1 cellular context compared by ENCODE assay signal in the genomic region with DNA sequence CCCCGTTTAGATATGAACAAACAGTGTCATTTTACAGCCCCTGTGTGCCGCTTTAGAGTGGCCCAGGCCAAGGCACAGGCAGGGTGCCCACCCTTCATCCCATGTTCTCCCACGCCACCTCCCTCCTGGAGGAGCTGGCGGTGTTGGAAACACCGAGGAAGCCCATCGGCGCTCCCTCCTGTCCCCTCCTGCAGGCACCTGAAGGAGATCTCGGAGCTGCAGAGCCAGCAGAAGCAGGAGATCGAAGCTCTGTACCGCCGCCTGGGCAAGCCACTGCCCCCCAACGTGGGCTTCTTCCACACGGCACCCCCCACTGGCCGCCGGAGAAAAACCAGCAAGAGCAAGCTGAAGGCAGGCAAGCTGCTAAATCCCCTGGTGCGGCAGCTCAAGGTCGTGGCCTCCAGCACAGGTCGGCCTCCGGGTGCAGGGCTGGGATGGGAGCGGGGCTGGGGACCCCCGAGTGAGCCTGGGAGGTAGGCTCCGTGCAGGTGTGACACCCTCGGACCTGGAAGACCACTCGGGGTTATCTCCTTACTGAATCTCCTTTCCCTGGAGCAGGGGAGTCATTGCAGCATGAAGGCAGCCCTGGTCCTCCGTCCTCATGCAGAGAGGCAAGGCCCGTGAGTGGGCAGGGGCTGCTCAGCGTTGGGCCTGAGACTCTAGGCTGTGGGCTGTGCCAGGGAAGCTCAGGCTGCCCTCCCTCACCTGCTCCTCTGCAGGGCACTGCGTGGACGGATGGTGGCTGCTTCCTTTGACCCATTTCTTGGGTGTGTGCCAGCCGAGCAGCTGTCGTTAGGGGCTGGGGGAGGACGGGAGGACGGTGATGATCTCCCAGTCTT.
TF ChIP-seq lines count a peak whose summit lies in the region.

No MANE protein-coding gene starts in this region.

TF ChIP-seq in SK-N-SH, 30 proteins besides CTCF, POLR2A, EP300 and RAD21 (continued from another document):
- no peak for TF ChIP-seq USF2 (IDR thresholded peaks at IDR 0.05; ENCODE audit: borderline replicate concordance, low read depth, low read length)
- no peak for TF ChIP-seq RXRA (IDR thresholded peaks at IDR 0.05; ENCODE audit: borderline replicate concordance, low read depth)
- no peak for TF ChIP-seq YY1 (IDR thresholded peaks at IDR 0.05; ENCODE audit: low read depth)
- no peak for TF ChIP-seq CHD2 (IDR thresholded peaks at IDR 0.05; ENCODE audit: low read length, partially characterized antibody)
